ENCODE assay signal across 1 cellular context in genomic region chr19:48879025-48879572, GRCh38.
TF ChIP-seq lines count a peak whose summit lies in the region.

No MANE protein-coding gene starts in this region.

TF ChIP-seq in K562, 482 proteins besides CTCF, POLR2A, EP300 and RAD21 (continued from another document and continues in another):
- TF ChIP-seq CHD7 (IDR thresholded peaks at IDR 0.05; ENCODE audit: low read depth, low read length) (no peak), PKNOX1 (IDR thresholded peaks at IDR 0.05) (no peak), ASH1L (IDR thresholded peaks at IDR 0.05; ENCODE audit: borderline replicate concordance, low read depth, partially characterized antibody) (peak; percentile 36), YY1 (IDR thresholded peaks at IDR 0.05; ENCODE audit: borderline replicate concordance in 1 of 3, control insufficient read depth in 1 of 3, extremely low read depth in 1 of 3, insufficient read depth in 3 of 3, insufficient read length in 1 of 3, insufficient replicate concordance in 2 of 3, low read depth in 1 of 3, low read length in 2 of 3) (no peak), BDP1 (IDR thresholded peaks at IDR 0.05; ENCODE audit: insufficient read depth, insufficient read length) (no peak), POLR2G (IDR thresholded peaks at IDR 0.05; ENCODE audit: low read depth, low read length) (peak; percentile 4), CEBPG (CRISPR knock-in tag; IDR thresholded peaks at IDR 0.05) (no peak), CEBPG (tag; conservative IDR thresholded peaks at IDR 0.05 in 1 of 2, IDR thresholded peaks at IDR 0.05 in 1 of 2) (0 out of 4 replicates have a peak, but pooled peaks of 1 of the 2 experiments have one; percentile 9), RBM14 (IDR thresholded peaks at IDR 0.05; ENCODE audit: borderline replicate concordance, insufficient read depth, low read depth, low read length) (no peak), NRF1 (conservative IDR thresholded peaks at IDR 0.05 in 1 of 2, IDR thresholded peaks at IDR 0.05 in 1 of 2) (no peak), ZNF449 (CRISPR knock-in tag; IDR thresholded peaks at IDR 0.05) (no peak), ZNF263 (CRISPR knock-in tag; IDR thresholded peaks at IDR 0.05; ENCODE audit: borderline replicate concordance) (no peak), CBX8 (IDR thresholded peaks at IDR 0.05; ENCODE audit: borderline replicate concordance, extremely low read depth, low read depth, low read length, poor library complexity, severe bottlenecking) (no peak), NUFIP1 (IDR thresholded peaks at IDR 0.05; ENCODE audit: partially characterized antibody) (no peak), MAZ (CRISPR knock-in tag; conservative IDR thresholded peaks at IDR 0.05 in 1 of 2, IDR thresholded peaks at IDR 0.05 in 1 of 2) (no peak), NR1H2 (CRISPR knock-in tag; IDR thresholded peaks at IDR 0.05) (no peak), GTF2E2 (tag; IDR thresholded peaks at IDR 0.05) (peak; percentile 36; the same call in 1 of the 2 replicates), ZBTB43 (CRISPR knock-in tag; IDR thresholded peaks at IDR 0.05) (no peak), SAP30 (IDR thresholded peaks at IDR 0.05; ENCODE audit: borderline replicate concordance, insufficient read depth, low read depth, low read length, poor library complexity, severe bottlenecking) (no peak), HDGF (IDR thresholded peaks at IDR 0.05) (no peak), ZNF224 (CRISPR knock-in tag; IDR thresholded peaks at IDR 0.05) (no peak), PHF20 (IDR thresholded peaks at IDR 0.05; ENCODE audit: partially characterized antibody) (no peak), RBFOX2 (IDR thresholded peaks at IDR 0.05; ENCODE audit: low read depth, low read length) (peak; percentile 20; the same call in 1 of the 2 replicates), HMGXB4 (CRISPR knock-in tag; IDR thresholded peaks at IDR 0.05) (no peak), TCF15 (CRISPR knock-in tag; IDR thresholded peaks at IDR 0.05) (0 out of 2 replicates have a peak, but pooled peaks have one; percentile 45), HNRNPK (IDR thresholded peaks at IDR 0.05; ENCODE audit: low read depth, low read length, poor library complexity, severe bottlenecking) (no peak), POLR2AphosphoS5 (IDR thresholded peaks at IDR 0.05; ENCODE audit: control insufficient read depth, insufficient read depth, low read depth, low read length) (no peak), NFXL1 (CRISPR knock-in tag; IDR thresholded peaks at IDR 0.05) (no peak), PTBP1 (IDR thresholded peaks at IDR 0.05; ENCODE audit: low read depth, low read length) (0 out of 2 replicates have a peak, but pooled peaks have one; percentile 37), ADNP (tag; IDR thresholded peaks at IDR 0.05) (peak; percentile 99), BCOR (IDR thresholded peaks at IDR 0.05) (peak; percentile 91), PHF21A (IDR thresholded peaks at IDR 0.05; ENCODE audit: borderline replicate concordance, low read depth) (no peak), ZNF644 (tag; IDR thresholded peaks at IDR 0.05; ENCODE audit: low read depth) (0 out of 2 replicates have a peak, but pooled peaks have one; percentile 2), MIER1 (IDR thresholded peaks at IDR 0.05; ENCODE audit: low read depth) (peak; percentile 64; the same call in 1 of the 2 replicates), NCOA1 (IDR thresholded peaks at IDR 0.05; ENCODE audit: low read depth) (no peak), SRF (CRISPR knock-in tag; IDR thresholded peaks at IDR 0.05) (0 out of 4 replicates have a peak, but pooled peaks of 1 of the 2 experiments have one; percentile 23), CREB3L1 (IDR thresholded peaks at IDR 0.05; ENCODE audit: borderline replicate concordance, low read depth) (no peak), SIN3A (IDR thresholded peaks at IDR 0.05; ENCODE audit: borderline replicate concordance in 2 of 2, control insufficient read depth in 1 of 2, low read depth in 2 of 2, low read length in 2 of 2) (no peak), ZNF277 (CRISPR knock-in tag; IDR thresholded peaks at IDR 0.05; ENCODE audit: borderline replicate concordance) (0 out of 2 replicates have a peak, but pooled peaks have one; percentile 24), POLR2H (tag; IDR thresholded peaks at IDR 0.05; ENCODE audit: low read depth) (no peak), FOSL1 (tag; conservative IDR thresholded peaks at IDR 0.05) (peak; percentile 10; the same call in 1 of the 2 replicates), ZKSCAN8 (CRISPR knock-in tag; IDR thresholded peaks at IDR 0.05) (peak; percentile 25), MCM7 (IDR thresholded peaks at IDR 0.05) (no peak)
